Comparison of ENCODE assay signal across 7 cellular contexts in genomic region chr19:8577247-8577646, GRCh38. TPM values are rescaled to one million over a fixed set of nuclear protein-coding genes. Genes with fewer than 3 reads are reported as not detected.
A peak's percentile ranks its signal among the peaks of the same experiment; 100 is the strongest.
DNase-seq lines count a peak whose midpoint lies in the region; ATAC-seq and TF ChIP-seq lines count a peak whose summit lies in the region.

TSS of gene MYO1F (minus strand) at chr19:8577442. CDS start at chr19:8577309, 133 bp downstream.

- H3K9me3 Mint-ChIP-seq in GM23338: no peaks in the 10 kb centered on the region
- peaks cover 7% of the 10 kb centered on the region for H3K9me3 Mint-ChIP-seq in T-helper 2 cell treated with Interferon-gamma antibody and Interleukin-4, amounts not matched to agents 5 μg/mL and 100 μg/mL, for 36 hours
- H3K9me3 Mint-ChIP-seq in stimulated activated naive CD8-positive, alpha-beta T cell treated with anti-CD3 and anti-CD28 coated beads, Interleukin-15, amount 100 ng/mL, for 72 hours: peaks cover 0 to 5% of the 10 kb centered on the region in 2 donors
- no peaks in the 10 kb centered on the region for H3K9me3 Mint-ChIP-seq in type B pancreatic cell

- H3K27ac ChIP-seq in GM23338 (ENCODE audit: low read depth) (peak within 1 kb of the TSS; percentile 19; the same call in 1 of the 2 replicates), right atrium auricular region (peak within 1 kb of the TSS in 1 of 2 donors; percentile 29)

- H3K27ac Mint-ChIP-seq in GM23338: no peak within 1 kb of the TSS
- peak within 1 kb of the TSS; percentile 85 for H3K27ac Mint-ChIP-seq in T-helper 2 cell treated with Interferon-gamma antibody and Interleukin-4, amounts not matched to agents 5 μg/mL and 100 μg/mL, for 36 hours
- peak within 1 kb of the TSS; percentile 45 to 67 for H3K27ac Mint-ChIP-seq in stimulated activated naive CD8-positive, alpha-beta T cell treated with anti-CD3 and anti-CD28 coated beads, Interleukin-15, amount 100 ng/mL, for 72 hours
- no peak within 1 kb of the TSS for H3K27ac Mint-ChIP-seq in type B pancreatic cell

- H3K4me2 ChIP-seq in GM23338: peak within 1 kb of the TSS; percentile 66

- no peak within 1 kb of the TSS for H2AFZ ChIP-seq in GM23338

- peaks cover 11% of the 10 kb centered on the region; the same call in 1 of the 2 replicates for H3F3A ChIP-seq in GM23338 (replicated peaks; ENCODE audit: low read depth)

- no peaks in the 10 kb centered on the region for H3K79me2 ChIP-seq in GM23338 (replicated peaks; ENCODE audit: insufficient read depth)

- H3K4me1 ChIP-seq in GM23338 (ENCODE audit: insufficient read depth) (peaks cover 25% of the 10 kb centered on the region), right atrium auricular region (peaks cover 0 to 15% of the 10 kb centered on the region in 2 donors)

- ATAC-seq in GM23338 (no peak), GM21360 (IDR thresholded peaks at IDR 0.05; ENCODE audit: unreplicated experiment) (no peak)
- ATAC-seq in stimulated activated naive CD8-positive, alpha-beta T cell treated with anti-CD3 and anti-CD28 coated beads, Interleukin-15, amount 100 ng/mL, for 72 hours: no peak

- peaks cover 27% of the 10 kb centered on the region for H3K4me1 Mint-ChIP-seq in GM23338
- peaks cover 30% of the 10 kb centered on the region for H3K4me1 Mint-ChIP-seq in T-helper 2 cell treated with Interferon-gamma antibody and Interleukin-4, amounts not matched to agents 5 μg/mL and 100 μg/mL, for 36 hours (ENCODE audit: low read depth)
- H3K4me1 Mint-ChIP-seq in stimulated activated naive CD8-positive, alpha-beta T cell treated with anti-CD3 and anti-CD28 coated beads, Interleukin-15, amount 100 ng/mL, for 72 hours: peaks cover 51% of the 10 kb centered on the region
- H3K4me1 Mint-ChIP-seq in type B pancreatic cell (ENCODE audit: unreplicated experiment): peaks cover 8% of the 10 kb centered on the region

- peaks cover 24% of the 10 kb centered on the region for H3K27me3 Mint-ChIP-seq in GM23338 (ENCODE audit: insufficient read depth, low read depth, poor library complexity)
- H3K27me3 Mint-ChIP-seq in T-helper 2 cell treated with Interferon-gamma antibody and Interleukin-4, amounts not matched to agents 5 μg/mL and 100 μg/mL, for 36 hours (ENCODE audit: low read depth): peaks cover 2% of the 10 kb centered on the region
- peaks cover 8% of the 10 kb centered on the region for H3K27me3 Mint-ChIP-seq in stimulated activated naive CD8-positive, alpha-beta T cell treated with anti-CD3 and anti-CD28 coated beads, Interleukin-15, amount 100 ng/mL, for 72 hours
- peaks cover 28% of the 10 kb centered on the region for H3K27me3 Mint-ChIP-seq in type B pancreatic cell

- H3K4me3 Mint-ChIP-seq in GM23338 (peak within 1 kb of the TSS; percentile 27; the same call in 1 of the 3 replicates), type B pancreatic cell (no peak within 1 kb of the TSS)
- peak within 1 kb of the TSS; percentile 97 for H3K4me3 Mint-ChIP-seq in T-helper 2 cell treated with Interferon-gamma antibody and Interleukin-4, amounts not matched to agents 5 μg/mL and 100 μg/mL, for 36 hours
- H3K4me3 Mint-ChIP-seq in stimulated activated naive CD8-positive, alpha-beta T cell treated with anti-CD3 and anti-CD28 coated beads, Interleukin-15, amount 100 ng/mL, for 72 hours: peak within 1 kb of the TSS; percentile 83 to 89

- no peak for DNase-seq in GM23338 (ENCODE audit: low spot score)
- no peak for DNase-seq in T-helper 2 cell treated with Interferon-gamma antibody and Interleukin-4, amounts not matched to agents 5 μg/mL and 100 μg/mL, for 36 hours (ENCODE audit: low spot score)
- no peak for DNase-seq in right atrium auricular region (ENCODE audit: low spot score)
- no peak for DNase-seq in stimulated activated naive CD8-positive, alpha-beta T cell treated with anti-CD3 and anti-CD28 coated beads, Interleukin-15, amount 100 ng/mL, for 72 hours
- no peak for DNase-seq in type B pancreatic cell (ENCODE audit: extremely low spot score, unreplicated experiment)
- no peak for DNase-seq in dedifferentiated amniotic fluid mesenchymal stem cell (ENCODE audit: extremely low spot score)

- H3K27me3 ChIP-seq in GM23338 (ENCODE audit: insufficient read depth) (no peaks in the 10 kb centered on the region), right atrium auricular region (no peaks in the 10 kb centered on the region)

- peak within 1 kb of the TSS; percentile 27; the same call in 1 of the 2 replicates for H3K4me3 ChIP-seq in GM23338
- peak within 1 kb of the TSS; percentile 23 to 39 for H3K4me3 ChIP-seq in right atrium auricular region

- no peaks in the 10 kb centered on the region for H4K20me1 ChIP-seq in GM23338 (replicated peaks; ENCODE audit: insufficient read depth)

- 0 out of 2 replicates have a peak, but pooled peaks cover 3% of the 10 kb centered on the region for H3K9me2 ChIP-seq in GM23338 (ENCODE audit: insufficient read depth)

- H3K36me3 ChIP-seq in GM23338 (ENCODE audit: insufficient read depth) (no peaks in the 10 kb centered on the region), right atrium auricular region (no peaks in the 10 kb centered on the region)

- H3K36me3 Mint-ChIP-seq in GM23338 (ENCODE audit: low read depth) (no peaks in the 10 kb centered on the region; the same call in 2 of the 3 replicates), type B pancreatic cell (no peaks in the 10 kb centered on the region)
- peaks cover 40% of the 10 kb centered on the region for H3K36me3 Mint-ChIP-seq in T-helper 2 cell treated with Interferon-gamma antibody and Interleukin-4, amounts not matched to agents 5 μg/mL and 100 μg/mL, for 36 hours (ENCODE audit: low read depth)

- no peaks in the 10 kb centered on the region for H3K9me3 ChIP-seq in right atrium auricular region

- no peak for TF ChIP-seq CTCF in GM23338 (conservative IDR thresholded peaks at IDR 0.05; ENCODE audit: low read depth in 2 of 2)
- no peak for TF ChIP-seq CTCF in right atrium auricular region (IDR thresholded peaks at IDR 0.05)
- no peak for TF ChIP-seq CTCF in type B pancreatic cell (conservative IDR thresholded peaks at IDR 0.05)

TF ChIP-seq in GM23338, 12 proteins besides CTCF, POLR2A, EP300 and RAD21 (continues in another document):
- TF ChIP-seq, protein P1, sequence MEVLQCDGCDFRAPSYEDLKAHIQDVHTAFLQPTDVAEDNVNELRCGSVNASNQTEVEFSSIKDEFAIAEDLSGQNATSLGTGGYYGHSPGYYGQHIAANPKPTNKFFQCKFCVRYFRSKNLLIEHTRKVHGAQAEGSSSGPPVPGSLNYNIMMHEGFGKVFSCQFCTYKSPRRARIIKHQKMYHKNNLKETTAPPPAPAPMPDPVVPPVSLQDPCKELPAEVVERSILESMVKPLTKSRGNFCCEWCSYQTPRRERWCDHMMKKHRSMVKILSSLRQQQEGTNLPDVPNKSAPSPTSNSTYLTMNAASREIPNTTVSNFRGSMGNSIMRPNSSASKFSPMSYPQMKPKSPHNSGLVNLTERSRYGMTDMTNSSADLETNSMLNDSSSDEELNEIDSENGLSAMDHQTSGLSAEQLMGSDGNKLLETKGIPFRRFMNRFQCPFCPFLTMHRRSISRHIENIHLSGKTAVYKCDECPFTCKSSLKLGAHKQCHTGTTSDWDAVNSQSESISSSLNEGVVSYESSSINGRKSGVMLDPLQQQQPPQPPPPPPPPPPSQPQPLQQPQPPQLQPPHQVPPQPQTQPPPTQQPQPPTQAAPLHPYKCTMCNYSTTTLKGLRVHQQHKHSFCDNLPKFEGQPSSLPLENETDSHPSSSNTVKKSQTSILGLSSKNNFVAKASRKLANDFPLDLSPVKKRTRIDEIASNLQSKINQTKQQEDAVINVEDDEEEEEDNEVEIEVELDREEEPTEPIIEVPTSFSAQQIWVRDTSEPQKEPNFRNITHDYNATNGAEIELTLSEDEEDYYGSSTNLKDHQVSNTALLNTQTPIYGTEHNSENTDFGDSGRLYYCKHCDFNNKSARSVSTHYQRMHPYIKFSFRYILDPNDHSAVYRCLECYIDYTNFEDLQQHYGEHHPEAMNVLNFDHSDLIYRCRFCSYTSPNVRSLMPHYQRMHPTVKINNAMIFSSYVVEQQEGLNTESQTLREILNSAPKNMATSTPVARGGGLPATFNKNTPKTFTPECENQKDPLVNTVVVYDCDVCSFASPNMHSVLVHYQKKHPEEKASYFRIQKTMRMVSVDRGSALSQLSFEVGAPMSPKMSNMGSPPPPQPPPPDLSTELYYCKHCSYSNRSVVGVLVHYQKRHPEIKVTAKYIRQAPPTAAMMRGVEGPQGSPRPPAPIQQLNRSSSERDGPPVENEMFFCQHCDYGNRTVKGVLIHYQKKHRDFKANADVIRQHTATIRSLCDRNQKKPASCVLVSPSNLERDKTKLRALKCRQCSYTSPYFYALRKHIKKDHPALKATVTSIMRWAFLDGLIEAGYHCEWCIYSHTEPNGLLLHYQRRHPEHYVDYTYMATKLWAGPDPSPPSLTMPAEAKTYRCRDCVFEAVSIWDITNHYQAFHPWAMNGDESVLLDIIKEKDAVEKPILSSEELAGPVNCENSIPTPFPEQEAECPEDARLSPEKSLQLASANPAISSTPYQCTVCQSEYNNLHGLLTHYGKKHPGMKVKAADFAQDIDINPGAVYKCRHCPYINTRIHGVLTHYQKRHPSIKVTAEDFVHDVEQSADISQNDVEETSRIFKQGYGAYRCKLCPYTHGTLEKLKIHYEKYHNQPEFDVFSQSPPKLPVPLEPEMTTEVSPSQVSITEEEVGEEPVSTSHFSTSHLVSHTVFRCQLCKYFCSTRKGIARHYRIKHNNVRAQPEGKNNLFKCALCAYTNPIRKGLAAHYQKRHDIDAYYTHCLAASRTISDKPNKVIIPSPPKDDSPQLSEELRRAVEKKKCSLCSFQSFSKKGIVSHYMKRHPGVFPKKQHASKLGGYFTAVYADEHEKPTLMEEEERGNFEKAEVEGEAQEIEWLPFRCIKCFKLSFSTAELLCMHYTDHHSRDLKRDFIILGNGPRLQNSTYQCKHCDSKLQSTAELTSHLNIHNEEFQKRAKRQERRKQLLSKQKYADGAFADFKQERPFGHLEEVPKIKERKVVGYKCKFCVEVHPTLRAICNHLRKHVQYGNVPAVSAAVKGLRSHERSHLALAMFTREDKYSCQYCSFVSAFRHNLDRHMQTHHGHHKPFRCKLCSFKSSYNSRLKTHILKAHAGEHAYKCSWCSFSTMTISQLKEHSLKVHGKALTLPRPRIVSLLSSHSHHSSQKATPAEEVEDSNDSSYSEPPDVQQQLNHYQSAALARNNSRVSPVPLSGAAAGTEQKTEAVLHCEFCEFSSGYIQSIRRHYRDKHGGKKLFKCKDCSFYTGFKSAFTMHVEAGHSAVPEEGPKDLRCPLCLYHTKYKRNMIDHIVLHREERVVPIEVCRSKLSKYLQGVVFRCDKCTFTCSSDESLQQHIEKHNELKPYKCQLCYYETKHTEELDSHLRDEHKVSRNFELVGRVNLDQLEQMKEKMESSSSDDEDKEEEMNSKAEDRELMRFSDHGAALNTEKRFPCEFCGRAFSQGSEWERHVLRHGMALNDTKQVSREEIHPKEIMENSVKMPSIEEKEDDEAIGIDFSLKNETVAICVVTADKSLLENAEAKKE (CRISPR knock-in tag; IDR thresholded peaks at IDR 0.05): no peak

RNA-seq across cellular contexts. Expression of gene MYO1F, which starts in this region (rescaled TPM):
- 3.8 and 3.9 TPM in 2 replicates for total RNA-seq in GM23338 (2014; rRNA removed; shearing (Covaris generic))
- 5.7 and 7.1 TPM in 2 replicates for polyA plus RNA-seq in GM23338 (2016; fragmentation: Nextera tagmentation; extraction: Ambion mirVana)
- 10 to 100 TPM in 1 of 2 donors, 1 to 10 TPM in 1; 4.4 to 10.8 TPM for total RNA-seq in right atrium auricular region
- 0.14 and 0.64 TPM in 2 replicates for total RNA-seq in type B pancreatic cell (ENCODE audit: low replicate concordance)

Comparison
In these comparisons a context has a peak if more than half of its experiments do, and no peak if none do; other contexts are left out.
1. H3K27ac Mint-ChIP-seq: peak in T-helper 2 cell treated with Interferon-gamma antibody and Interleukin-4, amounts not matched to agents 5 μg/mL and 100 μg/mL, for 36 hours (single experiment) and stimulated activated naive CD8-positive, alpha-beta T cell treated with anti-CD3 and anti-CD28 coated beads, Interleukin-15, amount 100 ng/mL, for 72 hours (2 of 2); none in GM23338 (single experiment) and type B pancreatic cell (single experiment).